10 cellular contexts compared by ENCODE assay signal in genomic region chr5:57442080-57442839, GRCh38. TPM values are rescaled to one million over a fixed set of nuclear protein-coding genes. Genes with fewer than 3 reads are reported as not detected.
DNase-seq lines count a peak whose midpoint lies in the region; ATAC-seq and TF ChIP-seq lines count a peak whose summit lies in the region.
"Had no signal": no experiment of that assay in that cellular context is flagged by ENCODE, and none has a peak within 500 bp of the region (broad histone marks: within the 10 kb centered on the region; RNA-seq: fewer than 3 reads in every experiment).

No MANE protein-coding gene starts in this region.

- H3K9me3 ChIP-seq in SJSA1 (replicated peaks) (no peaks in the 10 kb centered on the region), heart right ventricle (no peaks in the 10 kb centered on the region)

- no peak overlapping the region for H2AFZ ChIP-seq in GM23338

- no peak overlapping the region for H3K4me2 ChIP-seq in GM23338

- no peaks in the 10 kb centered on the region for H3K27me3 ChIP-seq in SJSA1 (replicated peaks)
- H3K27me3 ChIP-seq in heart right ventricle: no peaks in the 10 kb centered on the region
- H3K27me3 ChIP-seq in GM23338 (ENCODE audit: insufficient read depth): no peaks in the 10 kb centered on the region

- WGBS in heart right ventricle, 2 donors: 54 to 60% methylated on average over 4 of the region's 4 CpGs

- H3K4me3 Mint-ChIP-seq in progenitor cell of endocrine pancreas (ENCODE audit: low read depth) (no peak overlapping the region), GM23338 (no peak overlapping the region)

- H3K36me3 Mint-ChIP-seq in progenitor cell of endocrine pancreas (ENCODE audit: insufficient read depth): no peaks in the 10 kb centered on the region
- no peaks in the 10 kb centered on the region for H3K36me3 Mint-ChIP-seq in GM23338 (ENCODE audit: low read depth)

- peak; percentile 66 for DNase-seq in AG08396 (ENCODE audit: low spot score)
- DNase-seq in SJSA1 (ENCODE audit: low read depth in 1 of 2, low spot score in 2 of 2): peak; percentile 73 to 79
- peak in 1 of 2 donors; percentile 14 for DNase-seq in heart right ventricle
- no peak for DNase-seq in posterior cingulate gyrus
- DNase-seq in progenitor cell of endocrine pancreas (ENCODE audit: low spot score, unreplicated experiment): no peak
- no peak for DNase-seq in activated gamma-delta T cell (lab: John Stamatoyannopoulos, UW)
- no peak for DNase-seq in GM23338 (ENCODE audit: low spot score)
- DNase-seq: NCI-H1105 treated with DMSO at 0.1 percent for 48 hours had no signal

- no peaks in the 10 kb centered on the region for H3F3A ChIP-seq in GM23338 (replicated peaks; ENCODE audit: low read depth)

- ATAC-seq in GM21390 (IDR thresholded peaks at IDR 0.05; ENCODE audit: unreplicated experiment) (peak; percentile 62), heart right ventricle (peak in 6 of 8 donors; percentile 34 to 79 (median 50)), GM23338 (no peak)

- H3K4me1 Mint-ChIP-seq in progenitor cell of endocrine pancreas (ENCODE audit: low read depth): no peaks in the 10 kb centered on the region
- no peaks in the 10 kb centered on the region for H3K4me1 Mint-ChIP-seq in GM23338

- intact Hi-C loops in heart right ventricle (cut with DNase I) (no loop called here), posterior cingulate gyrus (cut with DNase I) (no loop called here)

- TF ChIP-seq CTCF in heart right ventricle (IDR thresholded peaks at IDR 0.05) (no peak), progenitor cell of endocrine pancreas (IDR thresholded peaks at IDR 0.05; ENCODE audit: unreplicated experiment) (no peak), GM23338 (conservative IDR thresholded peaks at IDR 0.05; ENCODE audit: low read depth in 2 of 2) (no peak)

- no peaks in the 10 kb centered on the region for H3K79me2 ChIP-seq in GM23338 (replicated peaks; ENCODE audit: insufficient read depth)

- H3K4me1 ChIP-seq in SJSA1 (replicated peaks) (peaks cover 28% of the 10 kb centered on the region), heart right ventricle (peaks cover 0 to 43% (median 17%) of the 10 kb centered on the region in 9 donors), GM23338 (ENCODE audit: insufficient read depth) (no peaks in the 10 kb centered on the region)

- H3K27ac ChIP-seq in SJSA1 (peak overlapping the region; percentile 75), heart right ventricle (no peak overlapping the region), GM23338 (ENCODE audit: low read depth) (no peak overlapping the region)

- H3K9me2 ChIP-seq in GM23338 (ENCODE audit: insufficient read depth): peaks cover 6% of the 10 kb centered on the region

- no peaks in the 10 kb centered on the region for H4K20me1 ChIP-seq in GM23338 (replicated peaks; ENCODE audit: insufficient read depth)

- H3K27ac Mint-ChIP-seq in progenitor cell of endocrine pancreas: no peak overlapping the region
- H3K27ac Mint-ChIP-seq in GM23338: no peak overlapping the region

- no peaks in the 10 kb centered on the region for H3K27me3 Mint-ChIP-seq in progenitor cell of endocrine pancreas
- H3K27me3 Mint-ChIP-seq in GM23338 (ENCODE audit: insufficient read depth, low read depth, poor library complexity): peaks cover 2% of the 10 kb centered on the region

- H3K36me3 ChIP-seq in SJSA1 (no peaks in the 10 kb centered on the region), heart right ventricle (no peaks in the 10 kb centered on the region), GM23338 (ENCODE audit: insufficient read depth) (no peaks in the 10 kb centered on the region)

- H3K9me3 Mint-ChIP-seq in progenitor cell of endocrine pancreas (ENCODE audit: low read depth) (peaks cover 3% of the 10 kb centered on the region), GM23338 (no peaks in the 10 kb centered on the region)

- H3K4me3 ChIP-seq in SJSA1 (no peak overlapping the region), heart right ventricle (no peak overlapping the region), GM23338 (no peak overlapping the region)

TF ChIP-seq in GM23338, 12 proteins besides CTCF, POLR2A, EP300 and RAD21:
- no peak for TF ChIP-seq EZH2 (IDR thresholded peaks at IDR 0.05; ENCODE audit: low read depth, unreplicated experiment)
- TF ChIP-seq STAT1 (IDR thresholded peaks at IDR 0.05; ENCODE audit: unreplicated experiment): no peak
- TF ChIP-seq POLR2AphosphoS5 (IDR thresholded peaks at IDR 0.05; ENCODE audit: low read depth): no peak
- no peak for TF ChIP-seq ZNF114 (CRISPR knock-in tag; IDR thresholded peaks at IDR 0.05)
- no peak for TF ChIP-seq REST (IDR thresholded peaks at IDR 0.05; ENCODE audit: unreplicated experiment)
- TF ChIP-seq ZNF331 (CRISPR knock-in tag; IDR thresholded peaks at IDR 0.05; ENCODE audit: low read depth): no peak
- no peak for TF ChIP-seq EZH2phosphoT487 (IDR thresholded peaks at IDR 0.05; ENCODE audit: unreplicated experiment)
- TF ChIP-seq JUNB (IDR thresholded peaks at IDR 0.05; ENCODE audit: unreplicated experiment): no peak
- no peak for TF ChIP-seq CREB1 (CRISPR knock-in tag; IDR thresholded peaks at IDR 0.05; ENCODE audit: low read depth)

RNA-seq across cellular contexts. Expression of gene ACTBL2, which starts 40.4 kb away (rescaled TPM):
- total RNA-seq in SJSA1 (2014; rRNA removed; shearing (Covaris generic)): not detected in 2 replicates
- total RNA-seq in heart right ventricle: not detected
- polyA plus RNA-seq in heart right ventricle: not detected
- not detected in 2 replicates for total RNA-seq in progenitor cell of endocrine pancreas
- not detected in 2 replicates for total RNA-seq in GM23338 (2014; rRNA removed; shearing (Covaris generic))
- polyA plus RNA-seq in GM23338 (2016; fragmentation: Nextera tagmentation; extraction: Ambion mirVana): not detected in 2 replicates
- total RNA-seq: activated CD8-positive, alpha-beta memory T cell treated with anti-CD3 and anti-CD28 coated beads for 36 hours had no signal

Comparison
In these comparisons a context has a peak if more than half of its experiments do, and no peak if none do; other contexts are left out.
1. DNase-seq: peak in AG08396 (single experiment) and SJSA1 (2 of 2); none in posterior cingulate gyrus (0 of 10), progenitor cell of endocrine pancreas (single experiment), activated gamma-delta T cell (single experiment) and GM23338 (single experiment).